Comparison of ENCODE assay signal across 8 cellular contexts in genomic region chr4:472881-473574, GRCh38. TPM values are rescaled to one million over a fixed set of nuclear protein-coding genes. Genes with fewer than 3 reads are reported as not detected.
DNase-seq lines count a peak whose midpoint lies in the region; ATAC-seq and TF ChIP-seq lines count a peak whose summit lies in the region.

No MANE protein-coding gene starts in this region.

- H3K4me1 Mint-ChIP-seq in activated CD4-positive, alpha-beta T cell treated with anti-CD3 and anti-CD28 coated beads, Interleukin-2, amount 10 ng/mL, durations not matched to agents 7 days and 5 days, result peaks cover 40% of the 10 kb centered on the region

- peak overlapping the region in 1 of 2 experiments; percentile 86 for H3K23ac ChIP-seq in mesenchymal stem cell (ENCODE audit: low read length in 2 of 2)

- H2AK5ac ChIP-seq in mesenchymal stem cell (ENCODE audit: low read length, severe bottlenecking), result peak overlapping the region; percentile 61

- TF ChIP-seq CTCF in uterus (IDR thresholded peaks at IDR 0.05), result no peak

- peak overlapping the region in 1 of 2 experiments; percentile 3 for H3K4ac ChIP-seq in mesenchymal stem cell (ENCODE audit: low read depth in 1 of 2, low read length in 2 of 2)

- peak overlapping the region in 1 of 2 experiments; percentile 5 for H3K14ac ChIP-seq in mesenchymal stem cell (ENCODE audit: low read length in 2 of 2)

- DNase-seq in activated CD4-positive, alpha-beta T cell treated with anti-CD3 and anti-CD28 coated beads, Interleukin-2, amount 10 ng/mL, durations not matched to agents 7 days and 5 days, result no peak
- DNase-seq in activated CD4-positive, alpha-beta T cell treated with anti-CD3 and anti-CD28 coated beads for 48 hours, result no peak
- DNase-seq in NCI-H2227 treated with DMSO at 0.1 percent for 48 hours (lab: John Stamatoyannopoulos, UW), result peak; percentile 1
- DNase-seq in mesenchymal stem cell, result peak; percentile 37
- DNase-seq in uterus, result no peak
- DNase-seq in NCI-H1436 treated with DMSO at 0.1 percent for 48 hours (lab: John Stamatoyannopoulos, UW), result no peak

- H2BK12ac ChIP-seq in mesenchymal stem cell (ENCODE audit: low read length in 2 of 2), result peak overlapping the region in 1 of 2 experiments; percentile 6

- WGBS in mesenchymal stem cell, result 8% methylated on average over 17 of the region's 17 CpGs

- peak overlapping the region; percentile 83 for H3K4me2 ChIP-seq in mesenchymal stem cell (ENCODE audit: low read length, poor library complexity, severe bottlenecking)

- H3K27ac ChIP-seq in cingulate gyrus (ENCODE audit: low read depth, low read length), result peak overlapping the region; percentile 91
- H3K27ac ChIP-seq in mesenchymal stem cell (ENCODE audit: low read length, poor library complexity, severe bottlenecking), result peak overlapping the region; percentile 92
- H3K27ac ChIP-seq in uterus, result peak overlapping the region; percentile 82 to 85

- intact Hi-C loops in uterus (cut with DNase I; ENCODE audit: low total_unique reads), result no loop called here

- H2BK120ac ChIP-seq in mesenchymal stem cell (ENCODE audit: low read depth, low read length), result no peak overlapping the region

- ATAC-seq in HG02678 (IDR thresholded peaks at IDR 0.05; ENCODE audit: unreplicated experiment), result no peak

- H2BK15ac ChIP-seq in mesenchymal stem cell (ENCODE audit: low read depth, poor library complexity, severe bottlenecking), result no peak overlapping the region

- H3K27me3 ChIP-seq in mesenchymal stem cell (ENCODE audit: control insufficient read depth in 1 of 2, insufficient read depth in 1 of 2, low read length in 2 of 2) (no peaks in the 10 kb centered on the region), uterus (no peaks in the 10 kb centered on the region)

- POLR2A ChIA-PET in activated CD4-positive, alpha-beta T cell treated with anti-CD3 and anti-CD28 coated beads, Interleukin-2, amount 10 ng/mL, durations not matched to agents 7 days and 5 days (lab: Charles Lee), result interaction anchor here (1.1 kb wide), 1 partner anchor 8 kb away, joined by 3 read pairs; no protein-coding TSS in a partner anchor

- peak overlapping the region in 1 of 2 experiments; percentile 93 for H3K18ac ChIP-seq in mesenchymal stem cell (ENCODE audit: low read depth in 1 of 2, low read length in 2 of 2)

- H3K4me3 ChIP-seq in mesenchymal stem cell (ENCODE audit: insufficient read depth in 1 of 2, low read depth in 1 of 2, low read length in 2 of 2), result peak overlapping the region; percentile 65 to 96
- peak overlapping the region; percentile 78 to 94 for H3K4me3 ChIP-seq in uterus

- H3K4me1 ChIP-seq in mesenchymal stem cell (ENCODE audit: control insufficient read depth, insufficient read depth, low read depth, low read length) (no peaks in the 10 kb centered on the region), uterus (peaks cover 0 to 5% of the 10 kb centered on the region in 2 donors)

- H3K36me3 ChIP-seq in mesenchymal stem cell (ENCODE audit: control insufficient read depth in 1 of 2, insufficient read depth in 2 of 2, low read depth in 1 of 2, low read length in 2 of 2) (peaks cover 22 to 48% of the 10 kb centered on the region in 2 experiments), uterus (no peaks in the 10 kb centered on the region)

- peak overlapping the region; percentile 98 for H3K27ac Mint-ChIP-seq in activated CD4-positive, alpha-beta T cell treated with anti-CD3 and anti-CD28 coated beads, Interleukin-2, amount 10 ng/mL, durations not matched to agents 7 days and 5 days

- CTCF ChIA-PET in activated CD4-positive, alpha-beta T cell treated with anti-CD3 and anti-CD28 coated beads, Interleukin-2, amount 10 ng/mL, durations not matched to agents 7 days and 5 days (lab: Charles Lee), result interaction anchor here (1.6 kb wide), 1 partner anchor 29 kb away, joined by 3 read pairs; no protein-coding TSS in a partner anchor

- no peak overlapping the region for H2BK5ac ChIP-seq in mesenchymal stem cell (ENCODE audit: low read depth, low read length, poor library complexity, severe bottlenecking)

- H3K9me3 ChIP-seq in mesenchymal stem cell (ENCODE audit: control insufficient read depth, low read length), result peaks cover 48% of the 10 kb centered on the region
- peaks cover 0 to 5% of the 10 kb centered on the region in 2 donors for H3K9me3 ChIP-seq in uterus

- H3K9ac ChIP-seq in mesenchymal stem cell (ENCODE audit: low read length), result peak overlapping the region; percentile 99

- peaks cover 75% of the 10 kb centered on the region for H3K36me3 Mint-ChIP-seq in activated CD4-positive, alpha-beta T cell treated with anti-CD3 and anti-CD28 coated beads, Interleukin-2, amount 10 ng/mL, durations not matched to agents 7 days and 5 days (ENCODE audit: low read depth)

- no peak for TF ChIP-seq POLR2A in uterus (IDR thresholded peaks at IDR 0.05)

- peaks cover 55% of the 10 kb centered on the region for H3K9me3 Mint-ChIP-seq in activated CD4-positive, alpha-beta T cell treated with anti-CD3 and anti-CD28 coated beads, Interleukin-2, amount 10 ng/mL, durations not matched to agents 7 days and 5 days

- peak overlapping the region; percentile 85 for H4K91ac ChIP-seq in mesenchymal stem cell (ENCODE audit: low read length)

- peak overlapping the region; percentile 97 for H3K4me3 Mint-ChIP-seq in activated CD4-positive, alpha-beta T cell treated with anti-CD3 and anti-CD28 coated beads, Interleukin-2, amount 10 ng/mL, durations not matched to agents 7 days and 5 days

- H3K27me3 Mint-ChIP-seq in activated CD4-positive, alpha-beta T cell treated with anti-CD3 and anti-CD28 coated beads, Interleukin-2, amount 10 ng/mL, durations not matched to agents 7 days and 5 days, result no peaks in the 10 kb centered on the region

- H4K8ac ChIP-seq in mesenchymal stem cell (ENCODE audit: low read length), result peak overlapping the region; percentile 95

- peaks cover 7% of the 10 kb centered on the region for H3K79me1 ChIP-seq in mesenchymal stem cell (replicated peaks; ENCODE audit: low read length, poor library complexity, severe bottlenecking)

- no peak overlapping the region for H2AFZ ChIP-seq in mesenchymal stem cell (ENCODE audit: low read depth, low read length)

RNA-seq across cellular contexts. Expression of gene ZNF721, which starts 25.9 kb away (rescaled TPM):
- total RNA-seq in activated CD4-positive, alpha-beta T cell treated with anti-CD3 and anti-CD28 coated beads, Interleukin-2, amount 10 ng/mL, durations not matched to agents 7 days and 5 days, result 10 to 100 TPM; 32.7 to 33.4 TPM
- 12.9 TPM for polyA plus RNA-seq in mesenchymal stem cell (2013, experiment 1 of 2)
- 13.6 TPM for polyA plus RNA-seq in mesenchymal stem cell (2013, experiment 2 of 2)
- 10 to 100 TPM; 14.7 to 58.8 (median 36.6) TPM for total RNA-seq in uterus

RNA-seq across cellular contexts. Expression of gene PIGG, which starts 26.0 kb away (rescaled TPM):
- total RNA-seq in activated CD4-positive, alpha-beta T cell treated with anti-CD3 and anti-CD28 coated beads, Interleukin-2, amount 10 ng/mL, durations not matched to agents 7 days and 5 days, result 10 to 100 TPM; 61.9 to 69.5 TPM
- 26.9 TPM for polyA plus RNA-seq in mesenchymal stem cell (2013, experiment 1 of 2)
- 28.3 TPM for polyA plus RNA-seq in mesenchymal stem cell (2013, experiment 2 of 2)
- total RNA-seq in uterus, result 100 to 1,000 TPM in 2 of 4 donors, 10 to 100 TPM in 2; 53.7 to 120 (median 88.4) TPM

Comparison
In these comparisons a context has a peak if more than half of its experiments do, and no peak if none do; other contexts are left out.
1. DNase-seq: peak in NCI-H2227 treated with DMSO at 0.1 percent for 48 hours (single experiment) and mesenchymal stem cell (single experiment); none in activated CD4-positive, alpha-beta T cell treated with anti-CD3 and anti-CD28 coated beads, Interleukin-2, amount 10 ng/mL, durations not matched to agents 7 days and 5 days (single experiment), activated CD4-positive, alpha-beta T cell treated with anti-CD3 and anti-CD28 coated beads for 48 hours (single experiment), uterus (0 of 2) and NCI-H1436 treated with DMSO at 0.1 percent for 48 hours (single experiment).
2. Peak in every context shown above with its lines, with median percentiles within 50 percentile points of each other: H3K27ac ChIP-seq.